9 cellular contexts compared by ENCODE assay signal in genomic region chr12:54368016-54368708, GRCh38. TPM values are rescaled to one million over a fixed set of nuclear protein-coding genes. Genes with fewer than 3 reads are reported as not detected.
DNase-seq lines count a peak whose midpoint lies in the region; ATAC-seq and TF ChIP-seq lines count a peak whose summit lies in the region.
"Had no signal": no experiment of that assay in that cellular context is flagged by ENCODE, and none has a peak within 500 bp of the region (broad histone marks: within the 10 kb centered on the region; RNA-seq: fewer than 3 reads in every experiment).

No MANE protein-coding gene starts in this region.

- H3K4me3 ChIP-seq in adipocyte (ENCODE audit: low read length) (no peak overlapping the region), osteoblast (ENCODE audit: insufficient read depth, low read length) (peak overlapping the region; percentile 52)

- H3K27me3 ChIP-seq in adipocyte (replicated peaks; ENCODE audit: control insufficient read depth, insufficient read depth, low read length), result no peaks in the 10 kb centered on the region
- H3K27me3 ChIP-seq in osteoblast (ENCODE audit: insufficient read depth, low read length), result no peaks in the 10 kb centered on the region

- no peak for TF ChIP-seq CTCF in osteoblast (IDR thresholded peaks at IDR 0.05; ENCODE audit: extremely low read depth, low read depth, low read length)

- H3K4me1 ChIP-seq in adipocyte (ENCODE audit: control insufficient read depth, insufficient read depth, low read length) (peaks cover 31% of the 10 kb centered on the region), osteoblast (ENCODE audit: insufficient read depth, low read length) (peaks cover 14% of the 10 kb centered on the region)

- H3K36me3 ChIP-seq in adipocyte (ENCODE audit: control insufficient read depth, insufficient read depth, low read length, severe bottlenecking), result peaks cover 3% of the 10 kb centered on the region
- no peaks in the 10 kb centered on the region for H3K36me3 ChIP-seq in osteoblast (ENCODE audit: insufficient read depth, low read length)

- H3K4me2 ChIP-seq in osteoblast (ENCODE audit: insufficient read depth, low read length), result peak overlapping the region; percentile 71

- peak overlapping the region; percentile 86 for H2AFZ ChIP-seq in osteoblast (ENCODE audit: low read length)

- ATAC-seq in GM18499 (IDR thresholded peaks at IDR 0.05; ENCODE audit: insufficient read depth, unreplicated experiment) (peak; percentile 12), HG02884 (IDR thresholded peaks at IDR 0.05; ENCODE audit: unreplicated experiment) (peak; percentile 11), HG02970 (IDR thresholded peaks at IDR 0.05; ENCODE audit: low FRiP score, unreplicated experiment) (no peak), HG02642 (IDR thresholded peaks at IDR 0.05; ENCODE audit: poor library complexity, unreplicated experiment) (no peak)

- no peaks in the 10 kb centered on the region for H3K79me2 ChIP-seq in osteoblast (ENCODE audit: insufficient read depth, low read length)

- peak overlapping the region; percentile 37 for H3K27ac ChIP-seq in osteoblast (ENCODE audit: low read depth, low read length)

- no peaks in the 10 kb centered on the region for H4K20me1 ChIP-seq in osteoblast (ENCODE audit: insufficient read depth, low read length)

- no peak for DNase-seq in adipocyte (ENCODE audit: low read depth)
- no peak for DNase-seq in osteoblast (ENCODE audit: insufficient read length, low spot score, missing footprints)
- no peak for DNase-seq in NCI-H69 (lab: John Stamatoyannopoulos, UW)
- DNase-seq in RKO (ENCODE audit: low spot score), result no peak

- H3K9me3 ChIP-seq in adipocyte (ENCODE audit: control insufficient read depth, low read length) (no peaks in the 10 kb centered on the region), osteoblast (ENCODE audit: low read depth, low read length) (no peaks in the 10 kb centered on the region)

- peak overlapping the region; percentile 78 for H3K9ac ChIP-seq in adipocyte (ENCODE audit: low read length)

RNA-seq across cellular contexts. Expression of gene GPR84, which starts 3.9 kb away (rescaled TPM):
- 0.36 TPM in 1 of 2 replicates, not detected in the other for total RNA-seq in osteoblast
- total RNA-seq: M059J had no signal

RNA-seq across cellular contexts. Expression of gene ZNF385A, which starts 16.4 kb away (rescaled TPM):
- total RNA-seq in osteoblast, result 0.72 and 0.88 TPM in 2 replicates

RNA-seq across cellular contexts. Expression of gene COPZ1, which starts 43.2 kb away (rescaled TPM):
- 96.9 and 104 TPM in 2 replicates for total RNA-seq in osteoblast

RNA-seq across cellular contexts. Expression of gene ITGA5, which starts 50.9 kb away (rescaled TPM):
- 336 and 401 TPM in 2 replicates for total RNA-seq in osteoblast

Comparison
In these comparisons a context has a peak if more than half of its experiments do, and no peak if none do; other contexts are left out.
1. ATAC-seq: peak in GM18499 (single experiment) and HG02884 (single experiment); none in HG02970 (single experiment) and HG02642 (single experiment).